In genomic region chr2:213752575-213752974, GRCh38 we compare ENCODE assay signal across 24 cellular contexts.
DNase-seq lines count a peak whose midpoint lies in the region; ATAC-seq and TF ChIP-seq lines count a peak whose summit lies in the region.
"Had no signal": no experiment of that assay in that cellular context is flagged by ENCODE, and none has a peak within 500 bp of the region (broad histone marks: within the 10 kb centered on the region; RNA-seq: fewer than 3 reads in every experiment).

No MANE protein-coding gene starts in this region.

- no peaks in the 10 kb centered on the region for H3F3A ChIP-seq in OCI-LY1 (ENCODE audit: insufficient read depth, low read length)

- no peaks in the 10 kb centered on the region for H3K36me3 Mint-ChIP-seq in HFFc6 (ENCODE audit: low read depth)
- H3K36me3 Mint-ChIP-seq in stimulated activated memory B cell treated with anti-CD40 and anti-IgM and Interleukin-4, amounts not matched to agents 10 μg/mL and 1 μg/mL and 100 μg/mL, for 72 hours: no peaks in the 10 kb centered on the region
- H3K36me3 Mint-ChIP-seq: CD8-positive, alpha-beta T cell had no signal

- H3K79me2 ChIP-seq in OCI-LY1 (ENCODE audit: insufficient read depth, low read length): no peaks in the 10 kb centered on the region

- DNase-seq in GM12864 (ENCODE audit: low read depth) (no peak), HFFc6 (no peak), DMS53 treated with DMSO at 0.1 percent for 48 hours (lab: John Stamatoyannopoulos, UW; ENCODE audit: unreplicated experiment) (no peak), NCI-H1105 treated with DMSO at 0.1 percent for 48 hours (lab: John Stamatoyannopoulos, UW) (no peak), BE2C (no peak)
- DNase-seq: C1 segment of cervical spinal cord; Caco-2; CD8-positive, alpha-beta T cell; DMS79; KBM-7; MG63; NCI-H1048; NCI-H1417 treated with DMSO at 0.1 percent for 48 hours; NCI-H1694 treated with DMSO at 0.1 percent for 48 hours; NCI-H2081; NCI-H2171; NCI-H226; NCI-H510A; NCI-H69; Peyer's patch; SHP77 treated with DMSO at 0.1 percent for 48 hours had no signal

- H3K9ac ChIP-seq in OCI-LY1 (ENCODE audit: low read length): no peak overlapping the region

- ATAC-seq in stimulated activated memory B cell treated with anti-CD40 and anti-IgM and Interleukin-4, amounts not matched to agents 10 μg/mL and 1 μg/mL and 100 μg/mL, for 72 hours: no peak
- ATAC-seq: CD8-positive, alpha-beta T cell; HCT116 had no signal

- H3K27me3 ChIP-seq in OCI-LY1 (ENCODE audit: insufficient read depth, low read length): no peaks in the 10 kb centered on the region
- no peaks in the 10 kb centered on the region for H3K27me3 ChIP-seq in BE2C
- H3K27me3 ChIP-seq: MG63, Peyer's patch had no signal

- H2AFZ ChIP-seq in OCI-LY1 (ENCODE audit: low read length): peak overlapping the region; percentile 100

- H3K4me1 ChIP-seq in OCI-LY1 (ENCODE audit: insufficient read depth, low read length, severe bottlenecking) (peaks cover 17% of the 10 kb centered on the region), BE2C (no peaks in the 10 kb centered on the region)
- H3K4me1 ChIP-seq: Caco-2, Peyer's patch had no signal

- no peaks in the 10 kb centered on the region for H3K9me3 Mint-ChIP-seq in HFFc6
- no peaks in the 10 kb centered on the region for H3K9me3 Mint-ChIP-seq in stimulated activated memory B cell treated with anti-CD40 and anti-IgM and Interleukin-4, amounts not matched to agents 10 μg/mL and 1 μg/mL and 100 μg/mL, for 72 hours
- H3K9me3 Mint-ChIP-seq: CD8-positive, alpha-beta T cell had no signal

- H3K4me1 Mint-ChIP-seq in HFFc6 (ENCODE audit: low read depth): peaks cover 15% of the 10 kb centered on the region; the same call in 1 of the 2 replicates
- peaks cover 14% of the 10 kb centered on the region for H3K4me1 Mint-ChIP-seq in stimulated activated memory B cell treated with anti-CD40 and anti-IgM and Interleukin-4, amounts not matched to agents 10 μg/mL and 1 μg/mL and 100 μg/mL, for 72 hours

- H3K4me2 ChIP-seq in OCI-LY1 (ENCODE audit: low read length): peak overlapping the region; percentile 42; the same call in 1 of the 2 replicates

- H3K27ac ChIP-seq in OCI-LY1 (ENCODE audit: low read depth, low read length, poor library complexity, severe bottlenecking): no peak overlapping the region
- H3K27ac ChIP-seq: Peyer's patch had no signal

- H3K27ac Mint-ChIP-seq in HFFc6: no peak overlapping the region
- peak overlapping the region; percentile 69 for H3K27ac Mint-ChIP-seq in stimulated activated memory B cell treated with anti-CD40 and anti-IgM and Interleukin-4, amounts not matched to agents 10 μg/mL and 1 μg/mL and 100 μg/mL, for 72 hours
- H3K27ac Mint-ChIP-seq: CD8-positive, alpha-beta T cell had no signal

- H3K9me3 ChIP-seq in OCI-LY1 (ENCODE audit: low read length): no peaks in the 10 kb centered on the region
- H3K9me3 ChIP-seq in BE2C: no peaks in the 10 kb centered on the region
- H3K9me3 ChIP-seq: Caco-2, MG63, Peyer's patch had no signal

- TF ChIP-seq CTCF in GM12864 (IDR thresholded peaks at IDR 0.05; ENCODE audit: low read depth, low read length, missing control alignments): no peak
- TF ChIP-seq CTCF in HFFc6 (IDR thresholded peaks at IDR 0.05): no peak
- no peak for TF ChIP-seq CTCF in OCI-LY1 (IDR thresholded peaks at IDR 0.05; ENCODE audit: low read length)
- no peak for TF ChIP-seq CTCF in BE2C (IDR thresholded peaks at IDR 0.05; ENCODE audit: low read depth, low read length)

- no peaks in the 10 kb centered on the region for H3K9me2 ChIP-seq in OCI-LY1 (ENCODE audit: low read depth, low read length)

- H4K20me1 ChIP-seq in OCI-LY1 (ENCODE audit: insufficient read depth, low read length): no peaks in the 10 kb centered on the region

- H3K4me3 Mint-ChIP-seq in HFFc6: peak overlapping the region; percentile 62; the same call in 1 of the 2 replicates
- peak overlapping the region; percentile 59 for H3K4me3 Mint-ChIP-seq in stimulated activated memory B cell treated with anti-CD40 and anti-IgM and Interleukin-4, amounts not matched to agents 10 μg/mL and 1 μg/mL and 100 μg/mL, for 72 hours
- H3K4me3 Mint-ChIP-seq: CD8-positive, alpha-beta T cell had no signal

- no peaks in the 10 kb centered on the region for H3K36me3 ChIP-seq in OCI-LY1 (ENCODE audit: insufficient read depth, low read length)
- no peaks in the 10 kb centered on the region for H3K36me3 ChIP-seq in BE2C
- H3K36me3 ChIP-seq: MG63, Peyer's patch had no signal

- H3K4me3 ChIP-seq in GM12864 (ENCODE audit: low read depth, low read length) (peak overlapping the region; percentile 23; the same call in 1 of the 2 replicates), OCI-LY1 (ENCODE audit: low read depth, low read length, poor library complexity, severe bottlenecking) (no peak overlapping the region), BE2C (ENCODE audit: low read depth, low read length) (no peak overlapping the region)
- H3K4me3 ChIP-seq: MG63, Peyer's patch had no signal

- H3K27me3 Mint-ChIP-seq in HFFc6 (ENCODE audit: insufficient read depth): no peaks in the 10 kb centered on the region
- H3K27me3 Mint-ChIP-seq in stimulated activated memory B cell treated with anti-CD40 and anti-IgM and Interleukin-4, amounts not matched to agents 10 μg/mL and 1 μg/mL and 100 μg/mL, for 72 hours: no peaks in the 10 kb centered on the region
